1 cellular context compared by ENCODE assay signal in genomic region chr3:14212032-14212431, GRCh38.
TF ChIP-seq lines count a peak whose summit lies in the region.

No MANE protein-coding gene starts in this region.

TF ChIP-seq in IMR-90, 13 proteins besides CTCF, POLR2A, EP300 and RAD21:
- no peak for TF ChIP-seq FOS (IDR thresholded peaks at IDR 0.05; ENCODE audit: low read depth, low read length)
- no peak for TF ChIP-seq RFX5 (IDR thresholded peaks at IDR 0.05; ENCODE audit: low read depth, low read length)
- TF ChIP-seq ELK1 (IDR thresholded peaks at IDR 0.05; ENCODE audit: borderline replicate concordance, low read depth, low read length) = no peak
- TF ChIP-seq CEBPB (IDR thresholded peaks at IDR 0.05; ENCODE audit: low read depth, low read length) = no peak
- TF ChIP-seq CHD1 (IDR thresholded peaks at IDR 0.05; ENCODE audit: low read depth, low read length) = no peak
- no peak for TF ChIP-seq RCOR1 (IDR thresholded peaks at IDR 0.05; ENCODE audit: insufficient replicate concordance, low read length)
- no peak for TF ChIP-seq BHLHE40 (IDR thresholded peaks at IDR 0.05; ENCODE audit: low read depth, low read length)
- no peak for TF ChIP-seq MAFK (IDR thresholded peaks at IDR 0.05; ENCODE audit: low read depth, low read length)
- no peak for TF ChIP-seq USF2 (IDR thresholded peaks at IDR 0.05; ENCODE audit: low read depth, low read length)
- TF ChIP-seq MXI1 (IDR thresholded peaks at IDR 0.05; ENCODE audit: borderline replicate concordance, low read depth, low read length) = no peak
